Comparison of ENCODE assay signal across 12 cellular contexts in the genomic region with DNA sequence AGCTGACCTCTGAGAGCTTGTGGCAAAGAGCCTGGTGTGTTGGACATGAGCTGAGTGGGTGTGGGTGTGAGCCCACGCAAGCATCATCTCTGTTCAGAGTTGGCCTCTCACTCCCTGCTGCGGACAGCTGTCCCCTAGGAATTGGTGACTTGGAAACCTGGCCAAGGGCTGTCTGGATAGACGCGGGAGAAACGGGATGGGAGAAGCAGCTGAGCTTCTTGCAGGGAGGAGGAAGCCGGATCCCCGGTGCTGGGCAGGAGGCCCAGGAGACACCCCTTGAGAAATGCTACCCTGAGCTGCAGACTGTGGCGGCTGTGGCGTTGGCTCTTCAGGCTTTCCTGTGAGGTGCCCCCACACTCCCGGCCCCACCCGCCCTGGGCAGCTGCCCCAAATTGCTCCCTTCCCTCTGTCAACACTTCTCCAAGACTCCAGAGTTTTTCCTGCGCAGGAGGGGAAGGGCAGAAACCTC.
A peak's percentile ranks its signal among the peaks of the same experiment; 100 is the strongest.
DNase-seq lines count a peak whose midpoint lies in the region; ATAC-seq and TF ChIP-seq lines count a peak whose summit lies in the region.
"Had no signal": no experiment of that assay in that cellular context is flagged by ENCODE, and none has a peak within 500 bp of the region (broad histone marks: within the 10 kb centered on the region; RNA-seq: fewer than 3 reads in every experiment).

No MANE protein-coding gene starts in this region.

- in situ Hi-C loops in G401 (cut with HindIII; ENCODE audit: low sequenced_read_pairs), result no loop called here

- peaks cover 35% of the 10 kb centered on the region for H3K36me3 Mint-ChIP-seq in neural crest cell (ENCODE audit: low read depth)

- peak overlapping the region; percentile 27 for H3K4me3 Mint-ChIP-seq in neural crest cell

- DNase-seq in DMS79 treated with DMSO at 0.1 percent for 48 hours (lab: John Stamatoyannopoulos, UW) (peak; percentile 7), DMS79 (lab: John Stamatoyannopoulos, UW) (no peak), fibroblast of villous mesenchyme (ENCODE audit: low read depth) (peak; percentile 44), neural crest cell (ENCODE audit: low read depth, low spot score) (no peak), ureter (ENCODE audit: low spot score) (peak; percentile 65), G401 (ENCODE audit: low spot score) (no peak), SKM-1 treated with dmso at 0.1 percent for 144 hours (lab: John Stamatoyannopoulos, UW; ENCODE audit: unreplicated experiment) (no peak)
- DNase-seq: 8988T; activated CD8-positive, alpha-beta memory T cell treated with anti-CD3 and anti-CD28 coated beads for 24 hours; NCI-H526; T-helper 1 cell had no signal

- no peak for TF ChIP-seq CTCF in fibroblast of villous mesenchyme (IDR thresholded peaks at IDR 0.05; ENCODE audit: insufficient read depth, low read depth, low read length)
- TF ChIP-seq CTCF in neural crest cell (conservative IDR thresholded peaks at IDR 0.05), result no peak

- H3K9me3 Mint-ChIP-seq in neural crest cell, result peaks cover 7% of the 10 kb centered on the region

- H3K4me1 Mint-ChIP-seq in neural crest cell, result peaks cover 46% of the 10 kb centered on the region

- H3K27ac Mint-ChIP-seq in neural crest cell (ENCODE audit: unreplicated experiment), result peak overlapping the region; percentile 90

- H3K4me3 ChIP-seq in fibroblast of villous mesenchyme (ENCODE audit: low read depth, low read length), result no peak overlapping the region

- H3K27me3 Mint-ChIP-seq in neural crest cell (ENCODE audit: low read depth), result no peaks in the 10 kb centered on the region

- no peak for ATAC-seq in HG02885 (IDR thresholded peaks at IDR 0.05; ENCODE audit: poor library complexity, unreplicated experiment)

Comparison
In these comparisons a context has a peak if more than half of its experiments do, and no peak if none do; other contexts are left out.
1. DNase-seq: peak in DMS79 treated with DMSO at 0.1 percent for 48 hours (single experiment), fibroblast of villous mesenchyme (single experiment) and ureter (single experiment); none in DMS79 (single experiment), neural crest cell (single experiment), G401 (single experiment) and SKM-1 treated with dmso at 0.1 percent for 144 hours (single experiment).